In genomic region chr12:128690641-128691040, GRCh38 we compare ENCODE assay signal across 20 cellular contexts.
DNase-seq lines count a peak whose midpoint lies in the region; TF ChIP-seq lines count a peak whose summit lies in the region.
"Had no signal": no experiment of that assay in that cellular context is flagged by ENCODE, and none has a peak within 500 bp of the region (broad histone marks: within the 10 kb centered on the region; RNA-seq: fewer than 3 reads in every experiment).

No MANE protein-coding gene starts in this region.

- no peak overlapping the region for H3K9ac ChIP-seq in OCI-LY3 (ENCODE audit: low read length)
- H3K9ac ChIP-seq: GM23248 had no signal

- H2AFZ ChIP-seq in OCI-LY3 (ENCODE audit: low read depth, low read length), result no peak overlapping the region
- H2AFZ ChIP-seq: GM23248 had no signal

- H3K4me2 ChIP-seq in OCI-LY3 (ENCODE audit: low read length), result peak overlapping the region; percentile 21

- DNase-seq in COLO668 (lab: John Stamatoyannopoulos, UW; ENCODE audit: unreplicated experiment) (peak; percentile 9), NCI-H1105 treated with DMSO at 0.1 percent for 48 hours (lab: John Stamatoyannopoulos, UW) (peak; percentile 8), NCI-H510A treated with DMSO at 0.1 percent for 48 hours (lab: John Stamatoyannopoulos, UW) (peak; percentile 95), chondrocyte (ENCODE audit: low spot score) (no peak), iPS-NIHi7 (ENCODE audit: extremely low spot score) (no peak), NCI-H1930 (lab: John Stamatoyannopoulos, UW) (no peak)
- DNase-seq: DND-41, GM23248, HCEC 1CT, IMR-90, Karpas-422, MG63, NCI-H1092, NCI-H187 treated with DMSO at 0.1 percent for 48 hours, NCI-H226, PC-3, T-helper 2 cell had no signal

- H3K27me3 Mint-ChIP-seq in chondrocyte (ENCODE audit: low read depth), result no peaks in the 10 kb centered on the region

- no peaks in the 10 kb centered on the region for H3K27me3 ChIP-seq in OCI-LY3 (ENCODE audit: low read depth, low read length)
- H3K27me3 ChIP-seq: MG63 had no signal

- no peaks in the 10 kb centered on the region for H3K36me3 ChIP-seq in OCI-LY3 (replicated peaks; ENCODE audit: low read depth, low read length)
- H3K36me3 ChIP-seq: MG63 had no signal

- H3K4me1 ChIP-seq in OCI-LY3 (ENCODE audit: low read length), result peaks cover 36% of the 10 kb centered on the region

- H3K9me3 ChIP-seq in OCI-LY3 (ENCODE audit: insufficient read depth, low read length), result no peaks in the 10 kb centered on the region
- H3K9me3 ChIP-seq: MG63 had no signal

- H4K20me1 ChIP-seq in OCI-LY3 (ENCODE audit: insufficient read depth, low read length), result no peaks in the 10 kb centered on the region

- H3K79me2 ChIP-seq in OCI-LY3 (ENCODE audit: low read length), result no peaks in the 10 kb centered on the region

- peaks cover 16% of the 10 kb centered on the region for H3K9me3 Mint-ChIP-seq in chondrocyte (ENCODE audit: low read depth)

- no peak overlapping the region for H3K4me3 ChIP-seq in OCI-LY3 (ENCODE audit: low read length)
- H3K4me3 ChIP-seq: GM23248, MG63 had no signal

- H3K27ac Mint-ChIP-seq in chondrocyte (ENCODE audit: unreplicated experiment), result no peak overlapping the region

- no peak overlapping the region for H3K4me3 Mint-ChIP-seq in chondrocyte (ENCODE audit: unreplicated experiment)

- no peaks in the 10 kb centered on the region for H3K36me3 Mint-ChIP-seq in chondrocyte (ENCODE audit: low read depth)

- no peaks in the 10 kb centered on the region for H3K4me1 Mint-ChIP-seq in chondrocyte (ENCODE audit: low read depth)

- no peak; the same call in 1 of the 2 replicates for TF ChIP-seq CTCF in OCI-LY3 (IDR thresholded peaks at IDR 0.05; ENCODE audit: low read depth, low read length)
- TF ChIP-seq CTCF in chondrocyte (IDR thresholded peaks at IDR 0.05), result no peak

- no peak overlapping the region for H3K27ac ChIP-seq in OCI-LY3 (ENCODE audit: low read length)
- H3K27ac ChIP-seq: C4-2B, GM23248, RWPE1 had no signal

Comparison
In these comparisons a context has a peak if more than half of its experiments do, and no peak if none do; other contexts are left out.
1. DNase-seq: peak in COLO668 (single experiment), NCI-H1105 treated with DMSO at 0.1 percent for 48 hours (single experiment) and NCI-H510A treated with DMSO at 0.1 percent for 48 hours (single experiment); none in chondrocyte (single experiment), iPS-NIHi7 (single experiment) and NCI-H1930 (0 of 2).